In genomic region chr6:36548401-36548743, GRCh38 we compare ENCODE assay signal across 1 cellular context.
TF ChIP-seq lines count a peak whose summit lies in the region.

No MANE protein-coding gene starts in this region.

TF ChIP-seq in K562, 482 proteins besides CTCF, POLR2A, EP300 and RAD21:
- no peak for TF ChIP-seq RBM34 (IDR thresholded peaks at IDR 0.05; ENCODE audit: borderline replicate concordance, insufficient read depth, low read length)
- no peak for TF ChIP-seq NR4A1 (CRISPR knock-in tag; IDR thresholded peaks at IDR 0.05)
- no peak for TF ChIP-seq NR4A1 (tag; IDR thresholded peaks at IDR 0.05)
- no peak for TF ChIP-seq ATF2 (CRISPR knock-in tag; IDR thresholded peaks at IDR 0.05)
- TF ChIP-seq SMC3 (conservative IDR thresholded peaks at IDR 0.05; ENCODE audit: insufficient read depth, low read depth, low read length): no peak
- TF ChIP-seq NR2C1 (IDR thresholded peaks at IDR 0.05): no peak
- no peak for TF ChIP-seq NR2C1 (tag; IDR thresholded peaks at IDR 0.05)
- TF ChIP-seq ARNT (IDR thresholded peaks at IDR 0.05): no peak
- TF ChIP-seq ZNF766 (CRISPR knock-in tag; conservative IDR thresholded peaks at IDR 0.05): 0 out of 2 replicates have a peak, but pooled peaks have one; percentile 31
- TF ChIP-seq SLC30A9 (CRISPR knock-in tag; IDR thresholded peaks at IDR 0.05): no peak
- TF ChIP-seq POLR3G (IDR thresholded peaks at IDR 0.05; ENCODE audit: extremely low read depth, insufficient read length, insufficient replicate concordance): no peak
- TF ChIP-seq MAX (CRISPR knock-in tag; IDR thresholded peaks at IDR 0.05): peak; percentile 39
- TF ChIP-seq ZNF318 (IDR thresholded peaks at IDR 0.05; ENCODE audit: borderline replicate concordance in 1 of 2, low read depth in 1 of 2): no peak
- peak; percentile 45 for TF ChIP-seq MEIS2 (IDR thresholded peaks at IDR 0.05; ENCODE audit: partially characterized antibody)
- TF ChIP-seq ZNF277 (CRISPR knock-in tag; IDR thresholded peaks at IDR 0.05; ENCODE audit: borderline replicate concordance): no peak
- TF ChIP-seq ZNF24 (IDR thresholded peaks at IDR 0.05): peak; percentile 4; the same call in 1 of the 2 replicates
- no peak for TF ChIP-seq PBX2 (CRISPR knock-in tag; IDR thresholded peaks at IDR 0.05; ENCODE audit: low read depth)
- 0 out of 2 replicates have a peak, but pooled peaks have one; percentile 27 for TF ChIP-seq PBX2 (tag; conservative IDR thresholded peaks at IDR 0.05; ENCODE audit: low read depth)
